In the genomic region with DNA sequence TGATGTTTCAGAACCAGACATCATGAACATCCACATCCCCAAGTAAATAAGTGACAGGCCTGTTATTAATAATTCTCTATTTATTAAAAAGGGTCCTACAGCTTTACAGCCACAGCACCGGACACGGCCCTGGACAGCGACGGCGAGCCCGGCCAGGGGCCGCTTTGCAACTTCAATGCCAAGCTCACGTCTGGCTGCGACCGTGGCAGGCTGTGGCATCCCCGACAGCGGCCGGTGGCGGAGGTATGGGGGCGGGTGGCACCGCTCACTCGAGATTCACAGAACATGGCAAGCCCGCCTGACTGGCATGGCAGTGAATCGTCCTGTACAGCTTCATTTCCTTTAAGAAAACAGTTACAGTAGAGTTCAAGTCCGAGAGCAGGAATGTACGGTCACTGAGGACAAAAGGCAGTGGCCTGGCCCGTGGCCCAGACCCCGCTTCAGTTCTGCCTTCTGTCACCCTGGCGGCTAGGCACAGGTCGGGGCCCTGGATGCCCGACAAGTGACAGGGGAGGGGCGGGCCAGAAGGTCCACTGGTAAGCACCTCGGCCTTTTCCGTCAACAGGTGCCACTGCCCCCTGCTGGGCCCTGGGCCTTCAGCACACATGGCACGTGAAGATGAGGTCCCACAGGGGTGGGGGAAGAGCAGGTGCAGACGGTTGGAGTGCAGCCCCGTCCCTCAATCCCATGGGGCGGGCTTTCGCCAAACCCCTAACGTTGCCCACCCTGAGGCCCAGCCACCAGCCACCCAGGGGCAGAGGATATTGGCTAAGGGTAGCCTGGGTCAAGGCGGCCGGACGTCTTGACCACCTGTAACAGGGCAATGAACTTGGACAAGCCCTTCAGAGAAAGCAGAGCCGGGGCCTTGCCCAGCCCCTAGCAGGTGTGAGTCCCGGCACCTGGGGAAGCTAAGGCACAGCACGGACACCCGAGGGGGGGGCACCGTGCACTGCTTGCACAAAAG, we compare ENCODE assay signal across 10 cellular contexts. TPM values are rescaled to one million over a fixed set of nuclear protein-coding genes. Genes with fewer than 3 reads are reported as not detected.
DNase-seq lines count a peak whose midpoint lies in the region; ATAC-seq, FAIRE-seq and TF ChIP-seq lines count a peak whose summit lies in the region.
"Had no signal": no experiment of that assay in that cellular context is flagged by ENCODE, and none has a peak within 500 bp of the region (broad histone marks: within the 10 kb centered on the region; RNA-seq: fewer than 3 reads in every experiment).

No MANE protein-coding gene starts in this region.

- no peaks in the 10 kb centered on the region for H3K9me3 Mint-ChIP-seq in glutamatergic neuron (ENCODE audit: unreplicated experiment)
- H3K9me3 Mint-ChIP-seq: CD4-positive, CD25-positive, alpha-beta regulatory T cell had no signal

- H3K4me3 ChIP-seq in RWPE2 (ENCODE audit: severe bottlenecking) (no peak overlapping the region), small intestine (ENCODE audit: low read depth in 1 of 2, low read length in 2 of 2) (no peak overlapping the region)

- 70 to 76% (median 75%) methylated on average over 41 to 43 of the region's 43 CpGs for WGBS in small intestine, 3 donors

- peaks cover 6% of the 10 kb centered on the region for H3K27me3 Mint-ChIP-seq in glutamatergic neuron (ENCODE audit: unreplicated experiment)
- H3K27me3 Mint-ChIP-seq: CD4-positive, CD25-positive, alpha-beta regulatory T cell had no signal

- H3K4me1 ChIP-seq in RWPE2 (ENCODE audit: insufficient read depth, poor library complexity, severe bottlenecking) = peaks cover 28% of the 10 kb centered on the region
- H3K4me1 ChIP-seq in small intestine (ENCODE audit: control insufficient read depth in 2 of 2, insufficient read depth in 1 of 2, low read depth in 1 of 2, low read length in 1 of 2) = peaks cover 2 to 5% of the 10 kb centered on the region in 2 donors

- ATAC-seq in RWPE2 (ENCODE audit: low read depth) (no peak), HG03045 (IDR thresholded peaks at IDR 0.05; ENCODE audit: unreplicated experiment) (no peak), GM18505 (IDR thresholded peaks at IDR 0.05; ENCODE audit: unreplicated experiment) (no peak)

- H3K4me3 Mint-ChIP-seq in glutamatergic neuron (ENCODE audit: unreplicated experiment) = no peak overlapping the region

- H3K27ac Mint-ChIP-seq in glutamatergic neuron (ENCODE audit: unreplicated experiment) = no peak overlapping the region
- H3K27ac Mint-ChIP-seq: CD4-positive, CD25-positive, alpha-beta regulatory T cell had no signal

- peak; percentile 34 for TF ChIP-seq CTCF in RWPE2 (IDR thresholded peaks at IDR 0.05; ENCODE audit: poor library complexity, severe bottlenecking)
- TF ChIP-seq CTCF in glutamatergic neuron (IDR thresholded peaks at IDR 0.05; ENCODE audit: partially characterized antibody, unreplicated experiment) = no peak

- H3K9me3 ChIP-seq in RWPE2 (ENCODE audit: severe bottlenecking) (no peaks in the 10 kb centered on the region), small intestine (ENCODE audit: control insufficient read depth, low read depth) (no peaks in the 10 kb centered on the region)

- TF ChIP-seq POLR2A in GM18505 (IDR thresholded peaks at IDR 0.05; ENCODE audit: borderline replicate concordance, extremely low read depth, insufficient read depth, insufficient read length) = no peak
- no peak for TF ChIP-seq POLR2A in H54 (IDR thresholded peaks at IDR 0.05; ENCODE audit: low read depth, low read length)

- FAIRE-seq in small intestine (lab: Jason Lieb, UNC) (no peak), H54 (lab: Jason Lieb, UNC) (no peak)
- FAIRE-seq: islet of Langerhans had no signal

- H3K4me1 Mint-ChIP-seq in glutamatergic neuron (ENCODE audit: low read depth, unreplicated experiment) = peaks cover 2% of the 10 kb centered on the region

- H3K27me3 ChIP-seq in RWPE2 (ENCODE audit: insufficient read depth, poor library complexity, severe bottlenecking) (no peaks in the 10 kb centered on the region), small intestine (ENCODE audit: control insufficient read depth in 2 of 2, insufficient read depth in 2 of 2, low read length in 2 of 2) (no peaks in the 10 kb centered on the region)

- H3K36me3 ChIP-seq in RWPE2 (ENCODE audit: low read depth) (peaks cover 69% of the 10 kb centered on the region), small intestine (ENCODE audit: control insufficient read depth in 2 of 2, insufficient read depth in 2 of 2, low read length in 2 of 2) (peaks cover 10 to 11% of the 10 kb centered on the region in 2 donors)

- peak; percentile 25 for DNase-seq in NCI-H1436 (lab: John Stamatoyannopoulos, UW)
- no peak for DNase-seq in NCI-H1436 treated with DMSO at 0.1 percent for 48 hours (lab: John Stamatoyannopoulos, UW)
- DNase-seq in RWPE2 (ENCODE audit: low spot score) = peak; percentile 62
- peak; percentile 21 for DNase-seq in glutamatergic neuron
- peak; percentile 60 for DNase-seq in small intestine
- DNase-seq in H54 (ENCODE audit: insufficient read length, low spot score) = no peak
- DNase-seq: CD4-positive, CD25-positive, alpha-beta regulatory T cell had no signal

- peak overlapping the region; percentile 80 for H3K27ac ChIP-seq in RWPE2 (ENCODE audit: poor library complexity, severe bottlenecking)
- H3K27ac ChIP-seq in small intestine (ENCODE audit: low read depth in 1 of 2, low read length in 1 of 2) = no peak overlapping the region

- peaks cover 9% of the 10 kb centered on the region for H3K36me3 Mint-ChIP-seq in glutamatergic neuron (ENCODE audit: unreplicated experiment)

RNA-seq across cellular contexts. Expression of gene HIP1R, which starts 30.3 kb away (rescaled TPM):
- 19.3 TPM for total RNA-seq in glutamatergic neuron (ENCODE audit: unreplicated experiment)
- polyA plus RNA-seq in small intestine = 100 to 1,000 TPM in 2 of 3 donors, 10 to 100 TPM in 1; 71.2 to 284 (median 126) TPM

RNA-seq across cellular contexts. Expression of gene VPS37B, which starts 30.4 kb away (rescaled TPM):
- total RNA-seq in glutamatergic neuron (ENCODE audit: unreplicated experiment) = 19.7 TPM
- polyA plus RNA-seq in small intestine = 10 to 100 TPM; 22.8 to 31.4 (median 24.0) TPM

Comparison
In these comparisons a context has a peak if more than half of its experiments do, and no peak if none do; other contexts are left out.
1. DNase-seq: peak in NCI-H1436 (single experiment), RWPE2 (single experiment), glutamatergic neuron (single experiment) and small intestine (single experiment); none in NCI-H1436 treated with DMSO at 0.1 percent for 48 hours (single experiment) and H54 (single experiment).